ENCODE assay signal across 34 cellular contexts in the genomic region with DNA sequence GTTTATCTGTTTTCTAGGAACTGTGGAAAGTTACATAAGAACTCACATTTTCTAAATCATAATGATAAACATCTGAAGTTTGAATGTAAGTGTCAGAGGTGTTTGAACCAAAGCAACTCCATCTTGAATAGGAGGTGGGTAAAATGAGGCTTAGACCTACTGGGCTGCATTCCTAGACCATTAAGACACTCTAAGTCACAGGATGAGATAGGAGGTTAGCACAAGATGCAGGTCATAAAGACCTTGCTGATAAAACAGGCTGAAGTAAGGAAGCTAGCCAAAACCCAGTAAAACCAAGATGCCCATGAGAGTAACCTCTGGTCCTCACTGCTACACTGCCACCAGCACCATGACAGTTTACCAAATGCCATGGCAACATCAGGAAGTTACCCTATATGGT.
"Had no signal": no experiment of that assay in that cellular context is flagged by ENCODE, and none has a peak within 500 bp of the region (broad histone marks: within the 10 kb centered on the region; RNA-seq: fewer than 3 reads in every experiment).

No MANE protein-coding gene starts in this region.

- H3K4me2 ChIP-seq: KMS-11 had no signal

- H3K4me3 ChIP-seq: MG63 had no signal

- H3K9me3 ChIP-seq: MG63 had no signal

- H3K27ac ChIP-seq: KMS-11 had no signal

- H3K27me3 ChIP-seq: MG63 had no signal

- H3K9ac ChIP-seq: KMS-11 had no signal

- DNase-seq: Karpas-422, Kasumi-1, MG63, MM.1S, MV-4-11, NCI-H1048, NCI-H1092, NCI-H1092 treated with DMSO at 0.1 percent for 48 hours, NCI-H1105, NCI-H1105 treated with DMSO at 0.1 percent for 48 hours, NCI-H1417, NCI-H1417 treated with DMSO at 0.1 percent for 48 hours, NCI-H1436, NCI-H1436 treated with DMSO at 0.1 percent for 48 hours, NCI-H146, NCI-H1694, NCI-H1694 treated with DMSO at 0.1 percent for 48 hours, NCI-H187, NCI-H187 treated with DMSO at 0.1 percent for 48 hours, NCI-H1930, NCI-H2029, NCI-H2029 treated with DMSO at 0.1 percent for 48 hours, NCI-H2081, NCI-H2081 treated with DMSO at 0.1 percent for 48 hours, NCI-H2107, NCI-H2171, NCI-H2171 treated with DMSO at 0.1 percent for 48 hours, NCI-H2227 treated with DMSO at 0.1 percent for 48 hours, NCI-H345, NCI-H446, NCI-H510A, NCI-H510A treated with DMSO at 0.1 percent for 48 hours, NCI-H524 had no signal
